Comparison of ENCODE assay signal across 9 cellular contexts in genomic region chr14:23568600-23569310, GRCh38.
DNase-seq lines count a peak whose midpoint lies in the region; ATAC-seq and TF ChIP-seq lines count a peak whose summit lies in the region.
"Had no signal": no experiment of that assay in that cellular context is flagged by ENCODE, and none has a peak within 500 bp of the region (broad histone marks: within the 10 kb centered on the region; RNA-seq: fewer than 3 reads in every experiment).

No MANE protein-coding gene starts in this region.

- DNase-seq in GM20000 (ENCODE audit: low spot score) (no peak), fibroblast of mammary gland (ENCODE audit: low read depth) (no peak), NCI-H2107 treated with DMSO at 0.1 percent for 48 hours (lab: John Stamatoyannopoulos, UW; ENCODE audit: unreplicated experiment) (no peak), NCI-H1105 (lab: John Stamatoyannopoulos, UW) (no peak)

- no peak; the same call in 1 of the 2 replicates for TF ChIP-seq CTCF in C4-2B (conservative IDR thresholded peaks at IDR 0.05)
- TF ChIP-seq CTCF in GM20000 (IDR thresholded peaks at IDR 0.05; ENCODE audit: extremely low read depth, missing control alignments) = peak; percentile 17
- peak; percentile 16 for TF ChIP-seq CTCF in fibroblast of mammary gland (conservative IDR thresholded peaks at IDR 0.05; ENCODE audit: control insufficient read depth, insufficient read depth, low read depth, low read length)

- H3K4me3 ChIP-seq in fibroblast of mammary gland (ENCODE audit: control insufficient read depth, low read depth, low read length) = no peak overlapping the region

- ATAC-seq in SK-N-SH treated with all-trans-retinoic acid at 6 μM for 48 hours = peak; percentile 34
- no peak for ATAC-seq in HG02571 (IDR thresholded peaks at IDR 0.05; ENCODE audit: unreplicated experiment)
- no peak for ATAC-seq in GM18520 (IDR thresholded peaks at IDR 0.05; ENCODE audit: unreplicated experiment)
- ATAC-seq: heart left ventricle had no signal

- peak overlapping the region; percentile 30; the same call in 1 of the 2 replicates for H3K27ac ChIP-seq in C4-2B

TF ChIP-seq in SK-N-SH treated with all-trans-retinoic acid at 6 μM for 48 hours, 23 proteins besides CTCF, POLR2A, EP300 and RAD21:
- TF ChIP-seq OSR1 (CRISPR knock-in tag; IDR thresholded peaks at IDR 0.05) (no peak), PPARA (CRISPR knock-in tag; IDR thresholded peaks at IDR 0.05; ENCODE audit: borderline replicate concordance) (no peak), TSHZ2 (CRISPR knock-in tag; IDR thresholded peaks at IDR 0.05) (no peak)
